ENCODE assay signal across 11 cellular contexts in the genomic region with DNA sequence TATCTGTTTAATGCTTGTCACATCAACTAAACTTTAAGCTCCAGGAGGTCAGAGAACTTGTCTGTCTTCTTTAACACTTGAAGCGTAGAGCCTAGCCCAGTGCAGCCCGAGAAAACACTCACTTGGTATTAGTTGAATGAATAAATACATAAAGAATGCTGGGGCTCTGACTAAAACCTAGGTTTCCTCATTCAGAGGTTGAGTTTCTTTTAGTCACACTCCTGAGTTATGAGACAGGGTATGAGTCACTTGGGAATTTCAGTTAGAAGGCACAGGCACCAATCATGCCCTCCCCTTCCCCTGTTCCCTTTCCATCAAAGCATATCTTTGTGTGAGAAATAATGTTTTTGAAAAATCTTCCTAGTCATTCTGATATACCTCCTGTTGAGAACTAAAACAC.
DNase-seq lines count a peak whose midpoint lies in the region; ATAC-seq and TF ChIP-seq lines count a peak whose summit lies in the region.
"Had no signal": no experiment of that assay in that cellular context is flagged by ENCODE, and none has a peak within 500 bp of the region (broad histone marks: within the 10 kb centered on the region; RNA-seq: fewer than 3 reads in every experiment).

No MANE protein-coding gene starts in this region.

- no peak overlapping the region for H3K4ac ChIP-seq in mesendoderm (ENCODE audit: low read depth, low read length)
- no peak overlapping the region for H3K4ac ChIP-seq in neuronal stem cell (ENCODE audit: low read length)

- H3K4me1 ChIP-seq in mesendoderm (ENCODE audit: control insufficient read depth, low read depth, low read length) (no peaks in the 10 kb centered on the region), neuronal stem cell (ENCODE audit: control insufficient read depth in 2 of 2, insufficient read depth in 1 of 2, low read depth in 1 of 2, low read length in 2 of 2) (peaks cover 0 to 3% of the 10 kb centered on the region in 2 donors)
- H3K4me1 ChIP-seq: heart left ventricle, uterus had no signal

- no peak overlapping the region for H3K23ac ChIP-seq in mesendoderm (ENCODE audit: low read length)
- no peak overlapping the region for H3K23ac ChIP-seq in neuronal stem cell (ENCODE audit: low read depth, low read length, poor library complexity)

- H3K18ac ChIP-seq in mesendoderm (ENCODE audit: low read length) (no peak overlapping the region), neuronal stem cell (ENCODE audit: low read length) (no peak overlapping the region)

- H3K4me3 ChIP-seq in astrocyte of the cerebellum (ENCODE audit: low read depth, low read length) (no peak overlapping the region), mesendoderm (ENCODE audit: low read length) (no peak overlapping the region), neuronal stem cell (ENCODE audit: low read length in 2 of 2) (no peak overlapping the region)
- H3K4me3 ChIP-seq: heart left ventricle, uterus had no signal

- no peaks in the 10 kb centered on the region for H3K79me1 ChIP-seq in mesendoderm (ENCODE audit: low read length)
- no peaks in the 10 kb centered on the region for H3K79me1 ChIP-seq in neuronal stem cell (ENCODE audit: low read depth, low read length)

- H2BK15ac ChIP-seq in mesendoderm (replicated peaks; ENCODE audit: low read depth) (no peak overlapping the region), neuronal stem cell (ENCODE audit: low read length) (no peak overlapping the region)

- H4K8ac ChIP-seq in mesendoderm (ENCODE audit: low read depth, low read length) = no peak overlapping the region
- no peak overlapping the region for H4K8ac ChIP-seq in neuronal stem cell (ENCODE audit: low read depth, low read length)

- WGBS in mesendoderm (ENCODE audit: extremely low coverage, insufficient coverage, low lambda C conversion rate) = no CpG with 5 or more reads among the region's 2 CpGs
- no CpG with 5 or more reads among the region's 2 CpGs for WGBS in neuronal stem cell (ENCODE audit: extremely low coverage in 2 of 2, insufficient read length in 2 of 2, insufficient replicate concordance in 1 of 2), 2 donors

- H3K9ac ChIP-seq in mesendoderm (ENCODE audit: low read length) (no peak overlapping the region), neuronal stem cell (ENCODE audit: low read depth, low read length, poor library complexity) (no peak overlapping the region)

- TF ChIP-seq CTCF in astrocyte of the cerebellum (IDR thresholded peaks at IDR 0.05; ENCODE audit: low read depth, low read length, missing control alignments) = no peak

- no peak overlapping the region for H3K14ac ChIP-seq in neuronal stem cell (ENCODE audit: low read length)

- no peak overlapping the region for H3K27ac ChIP-seq in mesendoderm (ENCODE audit: low read depth, low read length)
- H3K27ac ChIP-seq in neuronal stem cell (replicated peaks; ENCODE audit: low read length) = no peak overlapping the region
- H3K27ac ChIP-seq: heart left ventricle, uterus had no signal

- H3K9me3 ChIP-seq in neuronal stem cell (replicated peaks in 1 of 2; ENCODE audit: control insufficient read depth in 2 of 2, insufficient read depth in 1 of 2, low read depth in 1 of 2, low read length in 2 of 2) = no peaks in the 10 kb centered on the region
- H3K9me3 ChIP-seq: heart left ventricle, uterus had no signal

- H3K4me2 ChIP-seq in mesendoderm (ENCODE audit: low read length) (no peak overlapping the region), neuronal stem cell (ENCODE audit: insufficient read depth, low read length, poor library complexity, severe bottlenecking) (no peak overlapping the region)

- H3K56ac ChIP-seq in mesendoderm (ENCODE audit: low read length) = no peak overlapping the region

- H3K36me3 ChIP-seq in mesendoderm (ENCODE audit: control insufficient read depth, insufficient read depth, low read length) = no peaks in the 10 kb centered on the region
- no peaks in the 10 kb centered on the region for H3K36me3 ChIP-seq in neuronal stem cell (replicated peaks in 1 of 2; ENCODE audit: control insufficient read depth in 2 of 2, insufficient read depth in 2 of 2, low read length in 2 of 2)
- H3K36me3 ChIP-seq: heart left ventricle, uterus had no signal

- no peaks in the 10 kb centered on the region for H3K79me2 ChIP-seq in mesendoderm (ENCODE audit: control insufficient read depth, insufficient read depth, low read length)

- in situ Hi-C loops in astrocyte of the cerebellum (cut with HindIII; ENCODE audit: low sequenced_read_pairs) = no loop called here

- H3K27me3 ChIP-seq in mesendoderm (ENCODE audit: insufficient read depth, low read length, poor library complexity) (no peaks in the 10 kb centered on the region), neuronal stem cell (ENCODE audit: control insufficient read depth in 3 of 3, insufficient read depth in 3 of 3, low read depth in 1 of 3, low read length in 3 of 3) (no peaks in the 10 kb centered on the region)
- H3K27me3 ChIP-seq: heart left ventricle, uterus had no signal

- H2AK5ac ChIP-seq in mesendoderm (ENCODE audit: low read length) (no peak overlapping the region), neuronal stem cell (ENCODE audit: low read depth, low read length) (no peak overlapping the region)

- ATAC-seq in HG03342 (IDR thresholded peaks at IDR 0.05; ENCODE audit: unreplicated experiment) = peak; percentile 43
- ATAC-seq: heart left ventricle had no signal

- no peak overlapping the region for H4K91ac ChIP-seq in neuronal stem cell (ENCODE audit: low read depth, low read length, poor library complexity)

- H2BK5ac ChIP-seq in mesendoderm (ENCODE audit: low read length) (no peak overlapping the region), neuronal stem cell (ENCODE audit: low read length) (no peak overlapping the region)

- H2BK12ac ChIP-seq in neuronal stem cell (ENCODE audit: low read length) = no peak overlapping the region

- DNase-seq in Daoy (ENCODE audit: low read depth) = peak; percentile 77
- DNase-seq in astrocyte of the cerebellum (ENCODE audit: low read depth) = peak; percentile 92
- DNase-seq in mesendoderm = peak; percentile 80
- DNase-seq in NCI-H748 treated with DMSO at 0.1 percent for 48 hours (lab: John Stamatoyannopoulos, UW) = no peak
- no peak for DNase-seq in neuronal stem cell (ENCODE audit: low spot score)
- DNase-seq in NCI-H2196 treated with DMSO at 0.1 percent for 48 hours (lab: John Stamatoyannopoulos, UW; ENCODE audit: unreplicated experiment) = no peak
- no peak for DNase-seq in NCI-H510A treated with DMSO at 0.1 percent for 48 hours (lab: John Stamatoyannopoulos, UW)
- DNase-seq: heart left ventricle, NCI-H524, uterus had no signal

- H2BK120ac ChIP-seq in mesendoderm (ENCODE audit: low read depth, low read length) (no peak overlapping the region), neuronal stem cell (ENCODE audit: low read depth, low read length) (no peak overlapping the region)

- no peak overlapping the region for H2AFZ ChIP-seq in neuronal stem cell (ENCODE audit: low read length)

- H4K5ac ChIP-seq in mesendoderm (ENCODE audit: low read length) = no peak overlapping the region

Comparison
In these comparisons a context has a peak if more than half of its experiments do, and no peak if none do; other contexts are left out.
1. DNase-seq: peak in Daoy (single experiment), astrocyte of the cerebellum (single experiment) and mesendoderm (single experiment); none in NCI-H748 treated with DMSO at 0.1 percent for 48 hours (single experiment), neuronal stem cell (single experiment), NCI-H2196 treated with DMSO at 0.1 percent for 48 hours (single experiment) and NCI-H510A treated with DMSO at 0.1 percent for 48 hours (single experiment).